Comparison of ENCODE assay signal across 17 cellular contexts in genomic region chr15:38551720-38552627, GRCh38. TPM values are rescaled to one million over a fixed set of nuclear protein-coding genes. Genes with fewer than 3 reads are reported as not detected.
DNase-seq lines count a peak whose midpoint lies in the region; ATAC-seq and TF ChIP-seq lines count a peak whose summit lies in the region.
"Had no signal": no experiment of that assay in that cellular context is flagged by ENCODE, and none has a peak within 500 bp of the region (broad histone marks: within the 10 kb centered on the region; RNA-seq: fewer than 3 reads in every experiment).

No MANE protein-coding gene starts in this region.

- peaks cover 28% of the 10 kb centered on the region for H3K36me3 Mint-ChIP-seq in activated naive CD4-positive, alpha-beta T cell treated with anti-CD3 and anti-CD28 coated beads, Interleukin-2, amount 50 U/mL, for 24 hours
- peaks cover 35 to 60% of the 10 kb centered on the region in 2 donors for H3K36me3 Mint-ChIP-seq in activated naive CD4-positive, alpha-beta T cell treated with anti-CD3 and anti-CD28 coated beads, Interleukin-2, amount 50 U/mL, for 72 hours
- H3K36me3 Mint-ChIP-seq in activated CD4-positive, alpha-beta memory T cell treated with anti-CD3 and anti-CD28 coated beads, Interleukin-2, amount 10 ng/mL, durations not matched to agents 7 days and 5 days (ENCODE audit: low read depth) = peaks cover 88% of the 10 kb centered on the region
- no peaks in the 10 kb centered on the region for H3K36me3 Mint-ChIP-seq in endodermal cell (ENCODE audit: low read depth)

- no peak for ATAC-seq in activated naive CD4-positive, alpha-beta T cell treated with anti-CD3 and anti-CD28 coated beads, Interleukin-2, amount 50 U/mL, for 72 hours
- ATAC-seq in HG03442 (IDR thresholded peaks at IDR 0.05; ENCODE audit: unreplicated experiment) = no peak

- DNase-seq in activated naive CD4-positive, alpha-beta T cell treated with anti-CD3 and anti-CD28 coated beads, Interleukin-2, amount 50 U/mL, for 72 hours (ENCODE audit: low spot score in 2 of 2) = no peak
- DNase-seq in activated CD4-positive, alpha-beta memory T cell treated with anti-CD3 and anti-CD28 coated beads, Interleukin-2, amount 10 ng/mL, durations not matched to agents 7 days and 5 days = no peak
- DNase-seq in endodermal cell = no peak
- no peak for DNase-seq in NCI-H446 (lab: John Stamatoyannopoulos, UW)
- DNase-seq in SIG-M5 (lab: John Stamatoyannopoulos, UW) = no peak
- DNase-seq in NCI-H2171 (lab: John Stamatoyannopoulos, UW) = no peak
- DNase-seq: adrenal gland, dorsolateral prefrontal cortex, HCEC 1CT, NCI-H2029, NCI-H524, posterior cingulate gyrus, WERI-Rb-1 had no signal

- no peak for TF ChIP-seq CTCF in endodermal cell (conservative IDR thresholded peaks at IDR 0.05)

- peak overlapping the region; percentile 75 for H3K4me3 Mint-ChIP-seq in activated naive CD4-positive, alpha-beta T cell treated with anti-CD3 and anti-CD28 coated beads, Interleukin-2, amount 50 U/mL, for 24 hours
- H3K4me3 Mint-ChIP-seq in activated CD4-positive, alpha-beta memory T cell treated with anti-CD3 and anti-CD28 coated beads, Interleukin-2, amount 10 ng/mL, durations not matched to agents 7 days and 5 days = peak overlapping the region; percentile 55
- H3K4me3 Mint-ChIP-seq in endodermal cell = peak overlapping the region; percentile 36

- H3K36me3 ChIP-seq in endodermal cell (ENCODE audit: control insufficient read depth, insufficient read depth, low read length) = no peaks in the 10 kb centered on the region
- H3K36me3 ChIP-seq: adrenal gland, cardiac muscle cell, esophagus muscularis mucosa, WERI-Rb-1 had no signal

- H3K9ac ChIP-seq in endodermal cell (ENCODE audit: extremely low read depth, low read length, poor library complexity, severe bottlenecking) = peak overlapping the region; percentile 7

- H3K9me3 ChIP-seq in endodermal cell (ENCODE audit: control insufficient read depth, low read length) = no peaks in the 10 kb centered on the region
- H3K9me3 ChIP-seq: adrenal gland, esophagus muscularis mucosa had no signal

- peaks cover 24% of the 10 kb centered on the region for H3K4me1 ChIP-seq in endodermal cell (ENCODE audit: control insufficient read depth, insufficient read depth, low read length)
- H3K4me1 ChIP-seq: esophagus muscularis mucosa had no signal

- H3K4me1 Mint-ChIP-seq in activated naive CD4-positive, alpha-beta T cell treated with anti-CD3 and anti-CD28 coated beads, Interleukin-2, amount 50 U/mL, for 24 hours = peaks cover 94% of the 10 kb centered on the region
- peaks cover 87% of the 10 kb centered on the region for H3K4me1 Mint-ChIP-seq in activated CD4-positive, alpha-beta memory T cell treated with anti-CD3 and anti-CD28 coated beads, Interleukin-2, amount 10 ng/mL, durations not matched to agents 7 days and 5 days
- peaks cover 53% of the 10 kb centered on the region for H3K4me1 Mint-ChIP-seq in endodermal cell

- H3K27me3 ChIP-seq in endodermal cell (ENCODE audit: control insufficient read depth, insufficient read depth, low read length, poor library complexity, severe bottlenecking) = no peaks in the 10 kb centered on the region
- H3K27me3 ChIP-seq: adrenal gland, cardiac muscle cell, dorsolateral prefrontal cortex, esophagus muscularis mucosa had no signal

- 45 to 57% methylated on average over 2 to 6 of the region's 7 CpGs for WGBS in endodermal cell (ENCODE audit: insufficient coverage in 1 of 2, insufficient read length in 1 of 2), 2 experiments

- no peaks in the 10 kb centered on the region for H3K27me3 Mint-ChIP-seq in activated naive CD4-positive, alpha-beta T cell treated with anti-CD3 and anti-CD28 coated beads, Interleukin-2, amount 50 U/mL, for 24 hours
- no peaks in the 10 kb centered on the region for H3K27me3 Mint-ChIP-seq in activated CD4-positive, alpha-beta memory T cell treated with anti-CD3 and anti-CD28 coated beads, Interleukin-2, amount 10 ng/mL, durations not matched to agents 7 days and 5 days
- H3K27me3 Mint-ChIP-seq in endodermal cell (ENCODE audit: insufficient read depth) = peaks cover 7% of the 10 kb centered on the region

- no peaks in the 10 kb centered on the region for H3K9me3 Mint-ChIP-seq in activated naive CD4-positive, alpha-beta T cell treated with anti-CD3 and anti-CD28 coated beads, Interleukin-2, amount 50 U/mL, for 24 hours
- peaks cover 0 to 5% of the 10 kb centered on the region in 2 donors for H3K9me3 Mint-ChIP-seq in activated naive CD4-positive, alpha-beta T cell treated with anti-CD3 and anti-CD28 coated beads, Interleukin-2, amount 50 U/mL, for 72 hours
- no peaks in the 10 kb centered on the region for H3K9me3 Mint-ChIP-seq in activated CD4-positive, alpha-beta memory T cell treated with anti-CD3 and anti-CD28 coated beads, Interleukin-2, amount 10 ng/mL, durations not matched to agents 7 days and 5 days
- H3K9me3 Mint-ChIP-seq in endodermal cell = no peaks in the 10 kb centered on the region

- H3K27ac Mint-ChIP-seq in activated naive CD4-positive, alpha-beta T cell treated with anti-CD3 and anti-CD28 coated beads, Interleukin-2, amount 50 U/mL, for 24 hours = peak overlapping the region; percentile 91
- peak overlapping the region in 1 of 2 donors; percentile 49 for H3K27ac Mint-ChIP-seq in activated naive CD4-positive, alpha-beta T cell treated with anti-CD3 and anti-CD28 coated beads, Interleukin-2, amount 50 U/mL, for 72 hours
- peak overlapping the region; percentile 58 for H3K27ac Mint-ChIP-seq in activated CD4-positive, alpha-beta memory T cell treated with anti-CD3 and anti-CD28 coated beads, Interleukin-2, amount 10 ng/mL, durations not matched to agents 7 days and 5 days
- peak overlapping the region; percentile 84 for H3K27ac Mint-ChIP-seq in endodermal cell

- CTCF ChIA-PET in activated CD4-positive, alpha-beta memory T cell treated with anti-CD3 and anti-CD28 coated beads, Interleukin-2, amount 10 ng/mL, durations not matched to agents 7 days and 5 days (lab: Charles Lee) = interaction anchor here (0.8 to 5.7 kb wide), 13 partner anchors 9 to 148 kb away, joined by 3 to 36 read pairs (median 4); partner anchors contain the start of gene RASGRP1

- H3K4me3 ChIP-seq in endodermal cell (ENCODE audit: low read length) = peak overlapping the region; percentile 56
- H3K4me3 ChIP-seq: adrenal gland, cardiac muscle cell, esophagus muscularis mucosa had no signal

- H3K27ac ChIP-seq in endodermal cell (ENCODE audit: low read depth, low read length) = no peak overlapping the region
- H3K27ac ChIP-seq: adrenal gland, cardiac muscle cell, esophagus muscularis mucosa, WERI-Rb-1 had no signal

- POLR2A ChIA-PET in activated CD4-positive, alpha-beta memory T cell treated with anti-CD3 and anti-CD28 coated beads, Interleukin-2, amount 10 ng/mL, durations not matched to agents 7 days and 5 days (lab: Charles Lee) = interaction anchor here (0.7 to 7.3 kb wide), 11 partner anchors 10 to 144 kb away, joined by 3 to 73 read pairs (median 9); partner anchors contain the start of genes FAM98B and RASGRP1

RNA-seq across cellular contexts. Expression of gene RASGRP1, which starts 12.6 kb away (rescaled TPM):
- 100 to 1,000 TPM in 1 of 2 donors, 10 to 100 TPM in 1; 61.2 to 102 TPM for total RNA-seq in activated naive CD4-positive, alpha-beta T cell treated with anti-CD3 and anti-CD28 coated beads, Interleukin-2, amount 50 U/mL, for 72 hours
- 100 to 1,000 TPM; 200 to 208 TPM for total RNA-seq in activated CD4-positive, alpha-beta memory T cell treated with anti-CD3 and anti-CD28 coated beads, Interleukin-2, amount 10 ng/mL, durations not matched to agents 7 days and 5 days
- total RNA-seq in endodermal cell = 1 to 10 TPM; 7.0 to 8.8 TPM
- polyA plus RNA-seq in endodermal cell (2013, experiment 1 of 2) = 5.4 TPM
- polyA plus RNA-seq in endodermal cell (2013, experiment 2 of 2) = 5.1 TPM

Comparison
In these comparisons a context has a peak if more than half of its experiments do, and no peak if none do; other contexts are left out.
1. RNA of gene RASGRP1, which starts 12.6 kb away (total RNA-seq): 200 to 208 TPM in activated CD4-positive, alpha-beta memory T cell treated with anti-CD3 and anti-CD28 coated beads, Interleukin-2, amount 10 ng/mL, durations not matched to agents 7 days and 5 days and 61.2 to 102 TPM in activated naive CD4-positive, alpha-beta T cell treated with anti-CD3 and anti-CD28 coated beads, Interleukin-2, amount 50 U/mL, for 72 hours; 7.0 to 8.8 TPM in endodermal cell; every median in the first group is over 4 times any median in the second.
2. Peak in every context shown above with its lines, with median percentiles within 50 percentile points of each other: H3K4me3 Mint-ChIP-seq.